Comparison of ENCODE assay signal across 13 cellular contexts in the genomic region with DNA sequence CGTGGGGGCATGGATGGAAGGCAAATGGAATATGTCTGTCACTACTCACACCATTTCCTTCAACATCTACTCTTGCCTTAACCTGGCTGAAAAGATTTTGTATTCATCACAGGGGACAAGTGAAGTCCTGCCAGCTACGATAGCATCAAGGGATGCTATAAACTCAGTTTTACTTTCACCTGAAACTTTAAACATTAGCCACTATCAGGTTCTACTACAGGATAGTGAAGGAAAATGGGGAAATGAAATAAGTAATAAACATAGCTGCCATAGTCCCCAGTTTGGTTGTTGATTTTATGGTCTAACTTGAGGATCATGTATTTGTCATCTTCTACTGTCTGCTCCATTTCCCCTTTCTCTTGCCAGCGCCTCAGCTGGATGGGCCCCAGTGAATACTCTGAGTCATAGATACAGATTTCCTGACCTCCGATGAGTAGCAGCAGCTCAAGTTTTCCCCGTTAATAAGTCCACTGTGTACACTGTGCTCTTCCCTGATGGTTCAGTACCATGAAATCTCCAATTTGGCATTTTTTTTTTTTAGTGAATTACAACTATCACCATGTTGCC.
DNase-seq lines count a peak whose midpoint lies in the region; ATAC-seq and TF ChIP-seq lines count a peak whose summit lies in the region.
"Had no signal": no experiment of that assay in that cellular context is flagged by ENCODE, and none has a peak within 500 bp of the region (broad histone marks: within the 10 kb centered on the region; RNA-seq: fewer than 3 reads in every experiment).

No MANE protein-coding gene starts in this region.

- H3K4me3 ChIP-seq in PC-9 (no peak overlapping the region), fibroblast of mammary gland (ENCODE audit: control insufficient read depth, low read depth, low read length) (no peak overlapping the region), BE2C (ENCODE audit: low read depth, low read length) (no peak overlapping the region)
- H3K4me3 ChIP-seq: upper lobe of left lung had no signal

- H3K27ac ChIP-seq in PC-9 = 0 out of 2 replicates have a peak overlapping the region, but pooled peaks have one; percentile 38
- H3K27ac ChIP-seq: upper lobe of left lung had no signal

- no peak for TF ChIP-seq CTCF in PC-9 (conservative IDR thresholded peaks at IDR 0.05)
- no peak for TF ChIP-seq CTCF in fibroblast of mammary gland (conservative IDR thresholded peaks at IDR 0.05; ENCODE audit: control insufficient read depth, insufficient read depth, low read depth, low read length)
- no peak for TF ChIP-seq CTCF in BE2C (IDR thresholded peaks at IDR 0.05; ENCODE audit: low read depth, low read length)

- no peak overlapping the region for H2AFZ ChIP-seq in PC-9

- H3K4me1 ChIP-seq in PC-9 (replicated peaks; ENCODE audit: insufficient read depth) (peaks cover 11% of the 10 kb centered on the region; the same call in 1 of the 2 replicates), BE2C (no peaks in the 10 kb centered on the region)
- H3K4me1 ChIP-seq: upper lobe of left lung had no signal

- POLR2A ChIA-PET in PC-9 (lab: Charles Lee; ENCODE audit: unreplicated experiment) = interaction anchor here (0.6 kb wide), 2 partner anchors 59 to 1242 kb away, joined by 3 read pairs; no protein-coding TSS in a partner anchor

- intact Hi-C loops in PC-9 (cut with micrococcal nuclease; ENCODE audit: unreplicated experiment) (no loop called here), sciatic nerve (cut with DNase I) (no loop called here)

- BruUV-seq in PC-9 (replicated peaks; lab: Mats Ljungman, UMichigan) = no TSS peak

- H3K4me2 ChIP-seq in PC-9 = peak overlapping the region; percentile 10; the same call in 1 of the 2 replicates

- H3K9me2 ChIP-seq in PC-9 (ENCODE audit: insufficient read depth) = no peaks in the 10 kb centered on the region; the same call in 1 of the 2 replicates

- ATAC-seq in sciatic nerve = peak; percentile 80
- ATAC-seq: HCT116 had no signal

- DNase-seq in GM04504 (ENCODE audit: low read depth) (peak; percentile 71), PC-9 (peak; percentile 33 to 62), fibroblast of mammary gland (ENCODE audit: low read depth) (peak; percentile 91), sciatic nerve (ENCODE audit: low spot score) (peak; percentile 65), NCI-H128 (lab: John Stamatoyannopoulos, UW; ENCODE audit: unreplicated experiment) (no peak), activated gamma-delta T cell treated with Interleukin-2 at 50 U/mL for 16 hours (no peak), BE2C (no peak)
- DNase-seq in stimulated activated naive CD4-positive, alpha-beta T cell treated with Interleukin-2 at 50 U/mL for 16 hours (lab: John Stamatoyannopoulos, UW) = no peak
- DNase-seq: activated CD4-positive, alpha-beta T cell treated with anti-CD3 and anti-CD28 coated beads, Interleukin-2, amount 50 U/mL, for 48 hours; cerebellar nuclear complex; stimulated activated CD4-positive, alpha-beta T cell treated with anti-CD3 and anti-CD28 coated beads, Interleukin-1b, Interleukin-23, amount 100 ng/mL, for 48 hours; upper lobe of left lung had no signal

- H3F3A ChIP-seq in PC-9 (ENCODE audit: insufficient read depth, low read depth) = no peaks in the 10 kb centered on the region

- H3K36me3 ChIP-seq in PC-9 (ENCODE audit: low read depth) (no peaks in the 10 kb centered on the region), BE2C (no peaks in the 10 kb centered on the region)
- H3K36me3 ChIP-seq: upper lobe of left lung had no signal

- no peaks in the 10 kb centered on the region for H3K9me3 ChIP-seq in PC-9 (ENCODE audit: insufficient read depth, low read depth)
- H3K9me3 ChIP-seq in BE2C = no peaks in the 10 kb centered on the region
- H3K9me3 ChIP-seq: upper lobe of left lung had no signal

- CTCF ChIA-PET in PC-9 (lab: Charles Lee) = interaction anchor here (0.6 kb wide), 1 partner anchor 102 kb away, joined by 3 read pairs; no protein-coding TSS in a partner anchor

- H3K27me3 ChIP-seq in PC-9 (ENCODE audit: insufficient read depth, low read depth) (no peaks in the 10 kb centered on the region), BE2C (no peaks in the 10 kb centered on the region)
- H3K27me3 ChIP-seq: upper lobe of left lung had no signal

- H4K20me1 ChIP-seq in PC-9 (ENCODE audit: insufficient read depth) = no peaks in the 10 kb centered on the region

- no peaks in the 10 kb centered on the region for H3K79me2 ChIP-seq in PC-9 (ENCODE audit: low read depth)

Comparison
In these comparisons a context has a peak if more than half of its experiments do, and no peak if none do; other contexts are left out.
1. DNase-seq: peak in GM04504 (single experiment), PC-9 (2 of 2), fibroblast of mammary gland (single experiment) and sciatic nerve (single experiment); none in NCI-H128 (single experiment), stimulated activated naive CD4-positive, alpha-beta T cell treated with Interleukin-2 at 50 U/mL for 16 hours (single experiment), activated gamma-delta T cell treated with Interleukin-2 at 50 U/mL for 16 hours (single experiment) and BE2C (single experiment).